Comparison of ENCODE assay signal across 11 cellular contexts in genomic region chr2:152491139-152491472, GRCh38.
DNase-seq lines count a peak whose midpoint lies in the region; ATAC-seq, FAIRE-seq and TF ChIP-seq lines count a peak whose summit lies in the region.
"Had no signal": no experiment of that assay in that cellular context is flagged by ENCODE, and none has a peak within 500 bp of the region (broad histone marks: within the 10 kb centered on the region; RNA-seq: fewer than 3 reads in every experiment).

No MANE protein-coding gene starts in this region.

- no peak overlapping the region for H3K4me3 ChIP-seq in endodermal cell (ENCODE audit: low read length)
- H3K4me3 ChIP-seq in HepG2 (replicated peaks in 1 of 3; ENCODE audit: insufficient read depth in 1 of 3, low read depth in 2 of 3, low read length in 3 of 3) = no peak overlapping the region
- no peak overlapping the region for H3K4me3 ChIP-seq in skin epidermis
- H3K4me3 ChIP-seq: Peyer's patch had no signal

- peaks cover 96% of the 10 kb centered on the region for H3K79me2 ChIP-seq in HepG2 (ENCODE audit: insufficient read depth, low read length)

- no peak for TF ChIP-seq CTCF in endodermal cell (conservative IDR thresholded peaks at IDR 0.05)
- TF ChIP-seq CTCF in HepG2 (CRISPR knock-in tag; IDR thresholded peaks at IDR 0.05) = no peak

- peaks cover 5% of the 10 kb centered on the region for H3K9me3 Mint-ChIP-seq in endodermal cell

- FAIRE-seq in HepG2 (lab: Jason Lieb, UNC) = no peak

- H2AFZ ChIP-seq in HepG2 (ENCODE audit: low read length) = no peak overlapping the region

- in situ Hi-C loops in KBM-7 (cut with MboI; ENCODE audit: low pct_unique_long_range_greater_than_20kb, low sequenced_read_pairs) = no loop called here
- in situ Hi-C loops in HepG2 (cut with HindIII; ENCODE audit: extremely low pct_ligation_motif_present, low pct_unique_long_range_greater_than_20kb) = no loop called here

- no peak overlapping the region for H3K4me3 Mint-ChIP-seq in endodermal cell

- no peak overlapping the region for H3K4me2 ChIP-seq in HepG2 (ENCODE audit: low read depth, low read length)

- ATAC-seq in HepG2 (peak; percentile 29; the same call in 2 of the 3 replicates), GM18520 (IDR thresholded peaks at IDR 0.05; ENCODE audit: unreplicated experiment) (no peak)

- H3K27me3 Mint-ChIP-seq in endodermal cell (ENCODE audit: insufficient read depth) = no peaks in the 10 kb centered on the region

- H3K9me3 ChIP-seq in endodermal cell (ENCODE audit: control insufficient read depth, low read length) (peaks cover 5% of the 10 kb centered on the region), HepG2 (ENCODE audit: low read length) (no peaks in the 10 kb centered on the region)
- H3K9me3 ChIP-seq: Peyer's patch had no signal

- H3K27me3 ChIP-seq in endodermal cell (ENCODE audit: control insufficient read depth, insufficient read depth, low read length, poor library complexity, severe bottlenecking) = no peaks in the 10 kb centered on the region
- H3K27me3 ChIP-seq in HepG2 (ENCODE audit: control insufficient read depth in 1 of 2, insufficient read depth in 2 of 2, low read length in 2 of 2) = no peaks in the 10 kb centered on the region
- H3K27me3 ChIP-seq: Peyer's patch had no signal

- CTCF ChIA-PET in HepG2 (lab: Yijun Ruan, JAX; ENCODE audit: low intra/inter-chr PET ratio, low total read pairs) = no interaction called here

- no TSS peak for BruUV-seq in HepG2 (replicated peaks; lab: Mats Ljungman, UMichigan)

- H3K9ac ChIP-seq in endodermal cell (ENCODE audit: extremely low read depth, low read length, poor library complexity, severe bottlenecking) = no peak overlapping the region
- 0 out of 2 replicates have a peak overlapping the region, but pooled peaks have one; percentile 3 for H3K9ac ChIP-seq in HepG2 (ENCODE audit: insufficient read depth, low read depth, low read length)

- H3K27ac ChIP-seq in endodermal cell (ENCODE audit: low read depth, low read length) (peak overlapping the region; percentile 65), HepG2 (ENCODE audit: extremely low read length, insufficient read depth, low read length) (no peak overlapping the region), skin epidermis (peak overlapping the region in 14 of 21 experiments; percentile 8 to 77 (median 45))

- no peaks in the 10 kb centered on the region for H3K36me3 ChIP-seq in endodermal cell (ENCODE audit: control insufficient read depth, insufficient read depth, low read length)
- no peaks in the 10 kb centered on the region for H3K36me3 ChIP-seq in HepG2 (replicated peaks in 1 of 2; ENCODE audit: control insufficient read depth in 1 of 2, insufficient read depth in 2 of 2, low read length in 2 of 2)
- H3K36me3 ChIP-seq: Peyer's patch had no signal

- H3K4me1 ChIP-seq in endodermal cell (ENCODE audit: control insufficient read depth, insufficient read depth, low read length) = peaks cover 3% of the 10 kb centered on the region
- peaks cover 78% of the 10 kb centered on the region for H3K4me1 ChIP-seq in HepG2 (ENCODE audit: insufficient read depth, low read length)

- TF ChIP-seq EP300 in HepG2 (IDR thresholded peaks at IDR 0.05; ENCODE audit: low read depth in 2 of 2, low read length in 2 of 2) (no peak), HepG2 (CRISPR knock-in tag; IDR thresholded peaks at IDR 0.05; ENCODE audit: borderline replicate concordance) (no peak)

- H3K4me1 Mint-ChIP-seq in endodermal cell = peaks cover 44% of the 10 kb centered on the region

- no peak overlapping the region for H3K27ac Mint-ChIP-seq in endodermal cell

- H3K36me3 Mint-ChIP-seq in endodermal cell (ENCODE audit: low read depth) = no peaks in the 10 kb centered on the region

- H4K20me1 ChIP-seq in HepG2 (ENCODE audit: insufficient read depth, low read length) = no peaks in the 10 kb centered on the region

- TF ChIP-seq RAD21 in HepG2 (CRISPR knock-in tag; IDR thresholded peaks at IDR 0.05) = no peak

- POLR2A ChIA-PET in HepG2 (lab: Yijun Ruan, JAX) = no interaction called here

- intact Hi-C loops in HepG2 (cut with micrococcal nuclease; ENCODE audit: unreplicated experiment) = no loop called here

- WGBS in endodermal cell (ENCODE audit: insufficient coverage in 1 of 2, insufficient read length in 1 of 2), 2 experiments = 44 to 66% methylated on average over 3 of the region's 3 CpGs
- 63% methylated on average over 3 of the region's 3 CpGs for WGBS in HepG2 (ENCODE audit: low lambda C conversion rate)

- DNase-seq in KBM-7 (peak; percentile 57), endodermal cell (no peak), HepG2 (ENCODE audit: low spot score) (no peak), KG1 (lab: John Stamatoyannopoulos, UW) (no peak), foreskin melanocyte (no peak), amniotic stem cell (lab: John Stamatoyannopoulos, UW) (no peak)
- DNase-seq: IMR-90; Peyer's patch; stimulated activated naive CD4-positive, alpha-beta T cell had no signal

- no peak for TF ChIP-seq POLR2A in HepG2 (IDR thresholded peaks at IDR 0.05; ENCODE audit: insufficient read depth in 1 of 2, low read depth in 2 of 2, low read length in 2 of 2)

TF ChIP-seq in HepG2, 621 proteins besides CTCF, POLR2A, EP300 and RAD21 (continues in another document):
- TF ChIP-seq ZKSCAN5 (CRISPR knock-in tag; IDR thresholded peaks at IDR 0.05) (no peak), ARNT2 (CRISPR knock-in tag; IDR thresholded peaks at IDR 0.05; ENCODE audit: low read depth) (no peak), KLF9 (CRISPR knock-in tag; IDR thresholded peaks at IDR 0.05; ENCODE audit: low read depth) (no peak), ZNF512 (CRISPR knock-in tag; IDR thresholded peaks at IDR 0.05) (no peak), ZNF616 (CRISPR knock-in tag; IDR thresholded peaks at IDR 0.05; ENCODE audit: low read depth) (no peak), EED (CRISPR knock-in tag; IDR thresholded peaks at IDR 0.05) (no peak), ZNF691 (CRISPR knock-in tag; IDR thresholded peaks at IDR 0.05; ENCODE audit: borderline replicate concordance, low read depth) (no peak), NFIB (CRISPR knock-in tag; IDR thresholded peaks at IDR 0.05; ENCODE audit: borderline replicate concordance) (no peak), FOXA1 (IDR thresholded peaks at IDR 0.05) (no peak), FOXA1 (CRISPR knock-in tag; IDR thresholded peaks at IDR 0.05) (no peak), LCORL (IDR thresholded peaks at IDR 0.05) (no peak), LCORL (CRISPR knock-in tag; IDR thresholded peaks at IDR 0.05) (no peak), GATAD2A (CRISPR knock-in tag; IDR thresholded peaks at IDR 0.05) (peak; percentile 41; the same call in 1 of the 2 replicates), ZNF724P (CRISPR knock-in tag; IDR thresholded peaks at IDR 0.05; ENCODE audit: borderline replicate concordance) (no peak), ZMYM4 (CRISPR knock-in tag; IDR thresholded peaks at IDR 0.05) (0 out of 2 replicates have a peak, but pooled peaks have one; percentile 32), THRA (CRISPR knock-in tag; IDR thresholded peaks at IDR 0.05; ENCODE audit: borderline replicate concordance) (peak; percentile 89; the same call in 1 of the 2 replicates), CCDC6 (CRISPR knock-in tag; IDR thresholded peaks at IDR 0.05) (no peak)
